Comparison of ENCODE assay signal across 17 cellular contexts in the genomic region with DNA sequence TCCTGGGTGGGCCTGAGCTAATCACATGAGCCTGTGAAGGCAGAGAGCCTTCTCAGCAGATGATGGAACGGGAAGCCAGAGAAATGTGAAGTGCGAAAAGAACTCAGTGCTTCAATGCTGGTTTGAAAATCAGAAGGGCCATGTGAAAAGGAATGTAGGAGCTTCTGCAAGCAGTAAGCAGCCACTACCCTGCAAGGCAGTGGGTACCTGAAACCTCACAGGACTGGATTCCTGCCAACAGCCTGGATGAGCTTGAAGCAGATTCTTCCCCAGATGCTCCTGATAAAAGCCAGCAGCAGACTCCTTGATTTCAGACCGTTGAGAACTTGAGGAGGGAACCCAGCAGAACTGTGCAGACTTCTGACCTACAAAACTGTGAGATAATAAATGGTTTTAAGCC.
DNase-seq lines count a peak whose midpoint lies in the region; ATAC-seq and TF ChIP-seq lines count a peak whose summit lies in the region.
"Had no signal": no experiment of that assay in that cellular context is flagged by ENCODE, and none has a peak within 500 bp of the region (broad histone marks: within the 10 kb centered on the region; RNA-seq: fewer than 3 reads in every experiment).

No MANE protein-coding gene starts in this region.

- H3K9ac ChIP-seq in colonic mucosa (ENCODE audit: low read depth in 2 of 2, low read length in 2 of 2) (no peak overlapping the region), smooth muscle cell (ENCODE audit: low read depth) (no peak overlapping the region)
- H3K9ac ChIP-seq: GM23248 had no signal

- H3K4me2 ChIP-seq in smooth muscle cell, result peak overlapping the region; percentile 68

- CTCF ChIA-PET in GM10248 (lab: Yijun Ruan, JAX), result interaction anchor here (1.2 kb wide), 1 partner anchor 20 kb away, joined by 4 read pairs; no protein-coding TSS in a partner anchor

- DNase-seq in DMS 273 (lab: John Stamatoyannopoulos, UW; ENCODE audit: unreplicated experiment) (peak; percentile 72), DMS 273 treated with DMSO at 0.1 percent for 48 hours (lab: John Stamatoyannopoulos, UW) (no peak), NCI-H2171 (lab: John Stamatoyannopoulos, UW) (peak; percentile 79), colonic mucosa (no peak), smooth muscle cell (lab: John Stamatoyannopoulos, UW; ENCODE audit: unreplicated experiment) (no peak), adrenal gland (no peak), GM10248 (ENCODE audit: extremely low spot score) (no peak)
- DNase-seq: activated CD4-positive, alpha-beta T cell treated with anti-CD3 and anti-CD28 coated beads, Interleukin-2, amount 50 U/mL, for 1 hour; activated T-cell treated with anti-CD3 and anti-CD28 coated beads, Interleukin-2, amount 50 U/mL, for 72 hours; CD4-positive, CD25-positive, alpha-beta regulatory T cell; GM23248; kidney glomerular epithelial cell; naive B cell; NCI-H2029 treated with DMSO at 0.1 percent for 48 hours; stimulated activated naive CD8-positive, alpha-beta T cell treated with anti-CD3 and anti-CD28 coated beads, Interleukin-15, Interleukin-2, amounts not matched to agents 100 U/mL and 50 U/mL, for 24 hours had no signal

- no peaks in the 10 kb centered on the region for H3K4me1 ChIP-seq in colonic mucosa
- H3K4me1 ChIP-seq in smooth muscle cell (ENCODE audit: low read depth), result peaks cover 14% of the 10 kb centered on the region
- peaks cover 7 to 42% of the 10 kb centered on the region in 2 donors for H3K4me1 ChIP-seq in adrenal gland (replicated peaks in 1 of 2)

- no peak for ATAC-seq in GM21390 (IDR thresholded peaks at IDR 0.05; ENCODE audit: unreplicated experiment)
- ATAC-seq: activated T-cell treated with anti-CD3 and anti-CD28 coated beads, Interleukin-2, amount 50 U/mL, for 72 hours; stimulated activated naive CD8-positive, alpha-beta T cell treated with anti-CD3 and anti-CD28 coated beads, Interleukin-15, Interleukin-2, amounts not matched to agents 100 U/mL and 50 U/mL, for 24 hours had no signal

- intact Hi-C loops in colonic mucosa (cut with DNase I), result no loop called here
- intact Hi-C loops in adrenal gland (cut with DNase I), result no loop called here

- H3K79me2 ChIP-seq in smooth muscle cell (ENCODE audit: low read depth), result no peaks in the 10 kb centered on the region

- H3K36me3 ChIP-seq in colonic mucosa (no peaks in the 10 kb centered on the region), smooth muscle cell (ENCODE audit: low read depth) (no peaks in the 10 kb centered on the region), adrenal gland (replicated peaks in 1 of 2) (no peaks in the 10 kb centered on the region)

- H3K27ac ChIP-seq in colonic mucosa, result peak overlapping the region; percentile 9
- H3K27ac ChIP-seq in smooth muscle cell (ENCODE audit: low read depth), result peak overlapping the region; percentile 75
- no peak overlapping the region for H3K27ac ChIP-seq in adrenal gland
- H3K27ac ChIP-seq: 22Rv1, GM23248 had no signal

- H3K4me3 ChIP-seq in colonic mucosa (no peak overlapping the region), smooth muscle cell (no peak overlapping the region), adrenal gland (no peak overlapping the region)
- H3K4me3 ChIP-seq: GM23248 had no signal

- H3F3A ChIP-seq in smooth muscle cell (ENCODE audit: low read depth), result peaks cover 16% of the 10 kb centered on the region

- POLR2A ChIA-PET in GM10248 (lab: Yijun Ruan, JAX), result no interaction called here

- no peaks in the 10 kb centered on the region for H4K20me1 ChIP-seq in smooth muscle cell (ENCODE audit: low read depth)

- no peaks in the 10 kb centered on the region for H3K27me3 ChIP-seq in colonic mucosa
- H3K27me3 ChIP-seq in smooth muscle cell (ENCODE audit: low read depth), result no peaks in the 10 kb centered on the region
- H3K27me3 ChIP-seq in adrenal gland, result no peaks in the 10 kb centered on the region

- WGBS in smooth muscle cell (ENCODE audit: low lambda C conversion rate), result 23% methylated on average over 3 of the region's 3 CpGs
- 66 to 71% (median 67%) methylated on average over 3 of the region's 3 CpGs for WGBS in adrenal gland, 4 donors

- H2AFZ ChIP-seq in smooth muscle cell (ENCODE audit: low read depth), result no peak overlapping the region
- H2AFZ ChIP-seq: GM23248 had no signal

- TF ChIP-seq CTCF in colonic mucosa (IDR thresholded peaks at IDR 0.05) (no peak), smooth muscle cell (IDR thresholded peaks at IDR 0.05; ENCODE audit: borderline replicate concordance, insufficient read depth, poor library complexity, severe bottlenecking) (no peak), adrenal gland (IDR thresholded peaks at IDR 0.05) (no peak), GM10248 (IDR thresholded peaks at IDR 0.05; ENCODE audit: control extremely low read depth, extremely low read depth, low read depth, missing control alignments) (no peak)

- TF ChIP-seq POLR2A in adrenal gland (IDR thresholded peaks at IDR 0.05), result no peak

- no peaks in the 10 kb centered on the region for H3K9me3 ChIP-seq in colonic mucosa
- H3K9me3 ChIP-seq in smooth muscle cell (replicated peaks; ENCODE audit: low read depth), result no peaks in the 10 kb centered on the region
- H3K9me3 ChIP-seq in adrenal gland (replicated peaks in 1 of 3), result no peaks in the 10 kb centered on the region

Comparison
In these comparisons a context has a peak if more than half of its experiments do, and no peak if none do; other contexts are left out.
1. DNase-seq: peak in DMS 273 (single experiment) and NCI-H2171 (single experiment); none in DMS 273 treated with DMSO at 0.1 percent for 48 hours (single experiment), colonic mucosa (single experiment), smooth muscle cell (single experiment), adrenal gland (0 of 7) and GM10248 (single experiment).
2. H3K27ac ChIP-seq: peak in colonic mucosa (single experiment) and smooth muscle cell (single experiment); none in adrenal gland (0 of 5).